Comparison of ENCODE assay signal across 8 cellular contexts in genomic region chr13:32316476-32316875, GRCh38. TPM values are rescaled to one million over a fixed set of nuclear protein-coding genes. Genes with fewer than 3 reads are reported as not detected.
DNase-seq lines count a peak whose midpoint lies in the region; ATAC-seq and TF ChIP-seq lines count a peak whose summit lies in the region.
"Had no signal": no experiment of that assay in that cellular context is flagged by ENCODE, and none has a peak within 500 bp of the region (broad histone marks: within the 10 kb centered on the region; RNA-seq: fewer than 3 reads in every experiment).

No MANE protein-coding gene starts in this region.

- H3K27ac ChIP-seq in HCT116 (ENCODE audit: low read depth, low read length) (peak overlapping the region; percentile 82; the same call in 1 of the 2 replicates), RWPE2 (ENCODE audit: poor library complexity, severe bottlenecking) (peak overlapping the region; percentile 58)

- peaks cover 7% of the 10 kb centered on the region; the same call in 1 of the 2 replicates for H3K79me2 ChIP-seq in HCT116 (ENCODE audit: insufficient read depth, low read length)

- intact Hi-C loops in HCT116 (cut with micrococcal nuclease), result loop anchor here (2.0 to 5.0 kb wide), 2 partner anchors 22 to 221 kb away; partner anchors contain the start of gene N4BP2L2

- no TSS peak for BruUV-seq in HCT116 (replicated peaks; lab: Mats Ljungman, UMichigan)

- H3K36me3 ChIP-seq in HCT116 (ENCODE audit: control insufficient read depth in 1 of 2, insufficient read depth in 2 of 2, low read length in 2 of 2), result peaks cover 0 to 9% of the 10 kb centered on the region in 2 experiments; a peak in 1 of 4 replicates
- H3K36me3 ChIP-seq in RWPE2 (ENCODE audit: low read depth), result peaks cover 50% of the 10 kb centered on the region
- no peaks in the 10 kb centered on the region for H3K36me3 ChIP-seq in skeletal muscle satellite cell (ENCODE audit: insufficient read depth, low read length)

- TF ChIP-seq CTCF in HCT116 (IDR thresholded peaks at IDR 0.05 in 2 of 3, conservative IDR thresholded peaks at IDR 0.05 in 1 of 3; ENCODE audit: borderline replicate concordance in 1 of 3, insufficient read depth in 1 of 3, low read depth in 2 of 3, low read length in 2 of 3) (no peak), RWPE2 (IDR thresholded peaks at IDR 0.05; ENCODE audit: poor library complexity, severe bottlenecking) (no peak), epithelial cell of proximal tubule (conservative IDR thresholded peaks at IDR 0.05; ENCODE audit: low read depth, low read length) (no peak)

- DNase-seq in HCT116 (ENCODE audit: low read depth, low spot score) (no peak), RWPE2 (ENCODE audit: low spot score) (no peak), epithelial cell of proximal tubule (ENCODE audit: low read depth) (no peak), COR-L47 (lab: John Stamatoyannopoulos, UW) (no peak)
- DNase-seq in central memory CD4-positive, alpha-beta T cell, result no peak
- DNase-seq: kidney had no signal

- peaks cover 7 to 16% of the 10 kb centered on the region in 2 experiments for H3K4me1 ChIP-seq in HCT116 (ENCODE audit: control insufficient read depth in 1 of 2, insufficient read depth in 2 of 2, low read length in 2 of 2)
- H3K4me1 ChIP-seq in RWPE2 (ENCODE audit: insufficient read depth, poor library complexity, severe bottlenecking), result peaks cover 9% of the 10 kb centered on the region
- H3K4me1 ChIP-seq in skeletal muscle satellite cell (ENCODE audit: control insufficient read depth, insufficient read depth, low read length), result peaks cover 13% of the 10 kb centered on the region

- H4K20me1 ChIP-seq in HCT116 (ENCODE audit: insufficient read depth), result no peaks in the 10 kb centered on the region

- H3K9ac ChIP-seq in HCT116 (ENCODE audit: low read length) (peak overlapping the region; percentile 91), skeletal muscle satellite cell (ENCODE audit: low read depth, low read length) (peak overlapping the region; percentile 94)

- no peaks in the 10 kb centered on the region for H3K9me2 ChIP-seq in HCT116 (ENCODE audit: insufficient read depth)

- peak overlapping the region; percentile 68 to 82 for H3K4me3 ChIP-seq in HCT116 (replicated peaks in 1 of 2; ENCODE audit: low read depth in 1 of 2, low read length in 2 of 2)
- H3K4me3 ChIP-seq in RWPE2 (ENCODE audit: severe bottlenecking), result peak overlapping the region; percentile 53
- H3K4me3 ChIP-seq in epithelial cell of proximal tubule (ENCODE audit: low read depth, low read length), result peak overlapping the region; percentile 70
- H3K4me3 ChIP-seq in skeletal muscle satellite cell (ENCODE audit: low read length), result peak overlapping the region; percentile 79

- ATAC-seq in HCT116 (no peak), RWPE2 (ENCODE audit: low read depth) (no peak), HG02588 (IDR thresholded peaks at IDR 0.05; ENCODE audit: unreplicated experiment) (no peak)

- peak overlapping the region; percentile 52 for H2AFZ ChIP-seq in HCT116 (ENCODE audit: low read depth, low read length, poor library complexity, severe bottlenecking)

- RAD21 ChIA-PET in HCT116 (lab: Charles Lee; ENCODE audit: low non-redundant PET in 1 of 2, low total read pairs in 2 of 2, uncharacterized antibody in 2 of 2, unreplicated experiment in 2 of 2), result no interaction called here

- no peak for TF ChIP-seq POLR2A in HCT116 (IDR thresholded peaks at IDR 0.05; ENCODE audit: borderline replicate concordance, extremely low read depth, insufficient read depth, insufficient read length)

- peak overlapping the region; percentile 93 for H3K4me2 ChIP-seq in HCT116 (ENCODE audit: low read length)
- H3K4me2 ChIP-seq in skeletal muscle satellite cell (ENCODE audit: low read length), result peak overlapping the region; percentile 94

- CTCF ChIA-PET in HCT116 (lab: Charles Lee), result interaction anchor here (2.6 kb wide), 1 partner anchor 407 kb away, joined by 13 read pairs; no protein-coding TSS in a partner anchor

- TF ChIP-seq RAD21 in HCT116 (IDR thresholded peaks at IDR 0.05; ENCODE audit: low read depth), result no peak

- H3K9me3 ChIP-seq in HCT116 (ENCODE audit: control insufficient read depth in 1 of 2, insufficient read depth in 1 of 2, low read depth in 1 of 2, low read length in 2 of 2), result no peaks in the 10 kb centered on the region
- H3K9me3 ChIP-seq in RWPE2 (ENCODE audit: severe bottlenecking), result no peaks in the 10 kb centered on the region
- H3K9me3 ChIP-seq in skeletal muscle satellite cell (replicated peaks; ENCODE audit: low read length), result no peaks in the 10 kb centered on the region

- POLR2A ChIA-PET in HCT116 (lab: Charles Lee), result no interaction called here

- H3K27me3 ChIP-seq in HCT116 (ENCODE audit: insufficient read depth, low read length), result no peaks in the 10 kb centered on the region
- no peaks in the 10 kb centered on the region for H3K27me3 ChIP-seq in RWPE2 (ENCODE audit: insufficient read depth, poor library complexity, severe bottlenecking)
- H3K27me3 ChIP-seq in skeletal muscle satellite cell (ENCODE audit: control insufficient read depth, insufficient read depth, low read length), result no peaks in the 10 kb centered on the region

TF ChIP-seq in HCT116, 20 proteins besides CTCF, POLR2A, EP300 and RAD21 (continues in another document):
- no peak for TF ChIP-seq SRF (IDR thresholded peaks at IDR 0.05; ENCODE audit: low read depth)
- TF ChIP-seq SP1 (IDR thresholded peaks at IDR 0.05; ENCODE audit: low read depth), result no peak
- TF ChIP-seq POLR2AphosphoS5 (IDR thresholded peaks at IDR 0.05; ENCODE audit: low read depth, low read length), result no peak
- TF ChIP-seq MAX (IDR thresholded peaks at IDR 0.05), result no peak
- TF ChIP-seq EZH2phosphoT487 (IDR thresholded peaks at IDR 0.05; ENCODE audit: borderline replicate concordance), result no peak
- no peak for TF ChIP-seq CBX3 (IDR thresholded peaks at IDR 0.05; ENCODE audit: low read depth)
- no peak for TF ChIP-seq YY1 (IDR thresholded peaks at IDR 0.05; ENCODE audit: extremely low read depth, insufficient replicate concordance, low read depth, low read length)
- TF ChIP-seq ZNF274 (IDR thresholded peaks at IDR 0.05; ENCODE audit: low read depth, low read length), result no peak
- no peak for TF ChIP-seq REST (IDR thresholded peaks at IDR 0.05; ENCODE audit: low read depth)
- TF ChIP-seq CEBPB (IDR thresholded peaks at IDR 0.05; ENCODE audit: low read depth), result no peak
- no peak for TF ChIP-seq EGR1 (IDR thresholded peaks at IDR 0.05; ENCODE audit: low read depth)
- TF ChIP-seq ZBTB33 (IDR thresholded peaks at IDR 0.05; ENCODE audit: extremely low read depth, insufficient replicate concordance, low read length), result no peak
- TF ChIP-seq ELF1 (IDR thresholded peaks at IDR 0.05; ENCODE audit: borderline replicate concordance, low read depth), result no peak
- no peak for TF ChIP-seq FOSL1 (IDR thresholded peaks at IDR 0.05; ENCODE audit: low read depth)

RNA-seq across cellular contexts. Expression of gene BRCA2, which starts 1.2 kb away (rescaled TPM):
- total RNA-seq in HCT116 (2021; ENCODE audit: unreplicated experiment) (14.2 TPM), epithelial cell of proximal tubule (7.6 and 10.1 TPM in 2 replicates)
- polyA plus RNA-seq in HCT116 (2012), result 5.0 and 5.3 TPM in 2 replicates
- total RNA-seq in skeletal muscle satellite cell (2012; rRNA removed), result 11.8 and 13.9 TPM in 2 replicates

RNA-seq across cellular contexts. Expression of gene ZAR1L, which starts 1.3 kb away (rescaled TPM):
- total RNA-seq in HCT116 (2021; ENCODE audit: unreplicated experiment), result 0.15 TPM
- 0.05 TPM in 1 of 2 replicates, not detected in the other for polyA plus RNA-seq in HCT116 (2012)
- not detected in 2 replicates for total RNA-seq in epithelial cell of proximal tubule
- 0.22 TPM in 1 of 2 replicates, not detected in the other for total RNA-seq in skeletal muscle satellite cell (2012; rRNA removed)
- total RNA-seq: kidney had no signal
